Comparison of ENCODE assay signal across 8 cellular contexts in genomic region chr21:45541221-45542039, GRCh38. TPM values are rescaled to one million over a fixed set of nuclear protein-coding genes. Genes with fewer than 3 reads are reported as not detected.
DNase-seq lines count a peak whose midpoint lies in the region; ATAC-seq and TF ChIP-seq lines count a peak whose summit lies in the region.

No MANE protein-coding gene starts in this region.

- POLR2A ChIA-PET in activated CD8-positive, alpha-beta T cell treated with anti-CD3 and anti-CD28 coated beads for 36 hours (lab: Charles Lee): interaction anchor here (0.7 to 1.2 kb wide), 3 partner anchors 25 to 62 kb away, joined by 3 to 5 read pairs (median 4); no protein-coding TSS in a partner anchor

- peaks cover 1% of the 10 kb centered on the region; the same call in 1 of the 2 replicates for H3K36me3 ChIP-seq in H7 (replicated peaks; ENCODE audit: control insufficient read depth, insufficient read depth, low read length)

- H3K27ac Mint-ChIP-seq in activated CD8-positive, alpha-beta T cell treated with anti-CD3 and anti-CD28 coated beads for 36 hours: peak overlapping the region; percentile 83
- H3K27ac Mint-ChIP-seq in effector memory CD8-positive, alpha-beta T cell: peak overlapping the region in 1 of 2 donors; percentile 74

- H3K9me3 Mint-ChIP-seq in activated CD8-positive, alpha-beta T cell treated with anti-CD3 and anti-CD28 coated beads for 36 hours: no peaks in the 10 kb centered on the region
- H3K9me3 Mint-ChIP-seq in effector memory CD8-positive, alpha-beta T cell: no peaks in the 10 kb centered on the region

- peak overlapping the region; percentile 53 for H3K4me3 ChIP-seq in H7 (ENCODE audit: insufficient read depth, low read depth, low read length)

- no peaks in the 10 kb centered on the region for H3K27me3 Mint-ChIP-seq in activated CD8-positive, alpha-beta T cell treated with anti-CD3 and anti-CD28 coated beads for 36 hours
- no peaks in the 10 kb centered on the region for H3K27me3 Mint-ChIP-seq in effector memory CD8-positive, alpha-beta T cell

- H3K27me3 ChIP-seq in H7 (ENCODE audit: control insufficient read depth, insufficient read depth, low read length): no peaks in the 10 kb centered on the region

- peak; percentile 78 for ATAC-seq in activated CD8-positive, alpha-beta T cell treated with anti-CD3 and anti-CD28 coated beads for 36 hours
- peak; percentile 85 for ATAC-seq in effector memory CD8-positive, alpha-beta T cell (replicated peaks)
- ATAC-seq in HG03135 (IDR thresholded peaks at IDR 0.05; ENCODE audit: unreplicated experiment): no peak

- H3K4me1 Mint-ChIP-seq in activated CD8-positive, alpha-beta T cell treated with anti-CD3 and anti-CD28 coated beads for 36 hours (ENCODE audit: low read depth): peaks cover 22% of the 10 kb centered on the region
- H3K4me1 Mint-ChIP-seq in effector memory CD8-positive, alpha-beta T cell (ENCODE audit: low read depth in 2 of 2): peaks cover 0 to 4% of the 10 kb centered on the region in 2 donors

- H3K36me3 Mint-ChIP-seq in activated CD8-positive, alpha-beta T cell treated with anti-CD3 and anti-CD28 coated beads for 36 hours (ENCODE audit: low read depth): peaks cover 20% of the 10 kb centered on the region
- no peaks in the 10 kb centered on the region for H3K36me3 Mint-ChIP-seq in effector memory CD8-positive, alpha-beta T cell (ENCODE audit: insufficient read depth)

- CTCF ChIA-PET in activated CD8-positive, alpha-beta T cell treated with anti-CD3 and anti-CD28 coated beads for 36 hours (lab: Charles Lee): no interaction called here

- peak; percentile 68 for DNase-seq in COR-L47 (lab: John Stamatoyannopoulos, UW)
- DNase-seq in H7: peak; percentile 93
- DNase-seq in NCI-H2227 treated with DMSO at 0.1 percent for 48 hours (lab: John Stamatoyannopoulos, UW): peak; percentile 18
- DNase-seq in activated CD8-positive, alpha-beta T cell treated with anti-CD3 and anti-CD28 coated beads for 36 hours: peak; percentile 87
- peak; percentile 61 to 74 (median 71) for DNase-seq in effector memory CD8-positive, alpha-beta T cell
- peak; percentile 96 for DNase-seq in mesenteric fat pad (ENCODE audit: low spot score)
- peak; percentile 76 for DNase-seq in stimulated activated CD8-positive, alpha-beta memory T cell treated with anti-CD3 and anti-CD28 coated beads, Interleukin-15, amount 100 ng/mL, for 48 hours (ENCODE audit: low read depth in 2 of 2)

- peak overlapping the region; percentile 84 for H3K4me3 Mint-ChIP-seq in activated CD8-positive, alpha-beta T cell treated with anti-CD3 and anti-CD28 coated beads for 36 hours
- H3K4me3 Mint-ChIP-seq in effector memory CD8-positive, alpha-beta T cell: peak overlapping the region; percentile 67 to 73

- TF ChIP-seq CTCF in activated CD8-positive, alpha-beta T cell treated with anti-CD3 and anti-CD28 coated beads for 36 hours (IDR thresholded peaks at IDR 0.05): no peak

- intact Hi-C loops in activated CD8-positive, alpha-beta T cell treated with anti-CD3 and anti-CD28 coated beads for 36 hours (cut with micrococcal nuclease): no loop called here

RNA-seq across cellular contexts. Expression of gene SLC19A1, which starts 0.8 kb away (rescaled TPM):
- total RNA-seq in H7 (2014; rRNA removed; shearing (Covaris generic)): 17.9 and 19.6 TPM in 2 replicates
- total RNA-seq in activated CD8-positive, alpha-beta T cell treated with anti-CD3 and anti-CD28 coated beads for 36 hours: 10 to 100 TPM; 40.1 to 46.1 TPM
- 21.7 TPM for total RNA-seq in mesenteric fat pad

Comparison
In these comparisons a context has a peak if more than half of its experiments do, and no peak if none do; other contexts are left out.
1. DNase-seq: peak in every context shown above with its lines; median percentile 96 in mesenteric fat pad; 93 in H7; 87 in activated CD8-positive, alpha-beta T cell treated with anti-CD3 and anti-CD28 coated beads for 36 hours; 76 in stimulated activated CD8-positive, alpha-beta memory T cell treated with anti-CD3 and anti-CD28 coated beads, Interleukin-15, amount 100 ng/mL, for 48 hours; 71 in effector memory CD8-positive, alpha-beta T cell; 68 in COR-L47; 18 in NCI-H2227 treated with DMSO at 0.1 percent for 48 hours.